Comparison of ENCODE assay signal across 22 cellular contexts in genomic region chr14:93964281-93964680, GRCh38. TPM values are rescaled to one million over a fixed set of nuclear protein-coding genes. Genes with fewer than 3 reads are reported as not detected.
DNase-seq lines count a peak whose midpoint lies in the region; ATAC-seq and TF ChIP-seq lines count a peak whose summit lies in the region.
"Had no signal": no experiment of that assay in that cellular context is flagged by ENCODE, and none has a peak within 500 bp of the region (broad histone marks: within the 10 kb centered on the region; RNA-seq: fewer than 3 reads in every experiment).

No MANE protein-coding gene starts in this region.

- H3K27ac ChIP-seq in esophagus squamous epithelium: peak overlapping the region in 3 of 4 donors; percentile 53 to 84 (median 72)
- H3K27ac ChIP-seq: adrenal gland had no signal

- H3K9me3 ChIP-seq in T-helper 17 cell (ENCODE audit: control insufficient read depth, low read length, poor library complexity, severe bottlenecking) (no peaks in the 10 kb centered on the region), esophagus squamous epithelium (no peaks in the 10 kb centered on the region)
- H3K9me3 ChIP-seq: A549, adrenal gland, mucosa of descending colon had no signal

- intact Hi-C loops in esophagus squamous epithelium (cut with DNase I): no loop called here

- CTCF ChIA-PET in activated CD8-positive, alpha-beta memory T cell treated with anti-CD3 and anti-CD28 coated beads, Interleukin-2, amount 10 ng/mL, durations not matched to agents 7 days and 5 days (lab: Charles Lee): interaction anchor here (2.6 to 17.4 kb wide), 3 partner anchors 9 to 25 kb away, joined by 8 to 309 read pairs (median 261); partner anchors contain the start of gene ASB2

- peaks cover 2% of the 10 kb centered on the region for H3K9me3 Mint-ChIP-seq in activated CD8-positive, alpha-beta memory T cell treated with anti-CD3 and anti-CD28 coated beads, Interleukin-2, amount 10 ng/mL, durations not matched to agents 7 days and 5 days (ENCODE audit: low read depth)
- H3K9me3 Mint-ChIP-seq: CD8-positive, alpha-beta T cell had no signal

- peak overlapping the region; percentile 100 for H3K27ac Mint-ChIP-seq in activated CD8-positive, alpha-beta memory T cell treated with anti-CD3 and anti-CD28 coated beads, Interleukin-2, amount 10 ng/mL, durations not matched to agents 7 days and 5 days
- peak overlapping the region; percentile 96 for H3K27ac Mint-ChIP-seq in T-helper 17 cell

- no peak for TF ChIP-seq CTCF in esophagus squamous epithelium (IDR thresholded peaks at IDR 0.05)

- H3K36me3 Mint-ChIP-seq in activated CD8-positive, alpha-beta memory T cell treated with anti-CD3 and anti-CD28 coated beads, Interleukin-2, amount 10 ng/mL, durations not matched to agents 7 days and 5 days: peaks cover 60% of the 10 kb centered on the region
- H3K36me3 Mint-ChIP-seq in T-helper 17 cell (ENCODE audit: low read depth): no peaks in the 10 kb centered on the region
- H3K36me3 Mint-ChIP-seq: CD8-positive, alpha-beta T cell had no signal

- H3K4me3 Mint-ChIP-seq in activated CD8-positive, alpha-beta memory T cell treated with anti-CD3 and anti-CD28 coated beads, Interleukin-2, amount 10 ng/mL, durations not matched to agents 7 days and 5 days: peak overlapping the region; percentile 14
- no peak overlapping the region for H3K4me3 Mint-ChIP-seq in T-helper 17 cell

- TF ChIP-seq POLR2A in esophagus squamous epithelium (IDR thresholded peaks at IDR 0.05) (no peak), GM18505 (IDR thresholded peaks at IDR 0.05; ENCODE audit: borderline replicate concordance, extremely low read depth, insufficient read depth, insufficient read length) (no peak)

- no peaks in the 10 kb centered on the region for H3K36me3 ChIP-seq in esophagus squamous epithelium
- H3K36me3 ChIP-seq: adrenal gland had no signal

- ATAC-seq in activated CD8-positive, alpha-beta memory T cell treated with anti-CD3 and anti-CD28 coated beads, Interleukin-2, amount 10 ng/mL, durations not matched to agents 7 days and 5 days: no peak
- ATAC-seq in T-helper 17 cell: no peak
- ATAC-seq in GM19324 (IDR thresholded peaks at IDR 0.05; ENCODE audit: low FRiP score, unreplicated experiment): no peak
- ATAC-seq in GM19395 (IDR thresholded peaks at IDR 0.05; ENCODE audit: unreplicated experiment): no peak
- ATAC-seq in GM18505 (IDR thresholded peaks at IDR 0.05; ENCODE audit: unreplicated experiment): no peak
- ATAC-seq: A549; CD8-positive, alpha-beta T cell; mucosa of descending colon had no signal

- H3K4me1 Mint-ChIP-seq in activated CD8-positive, alpha-beta memory T cell treated with anti-CD3 and anti-CD28 coated beads, Interleukin-2, amount 10 ng/mL, durations not matched to agents 7 days and 5 days: peaks cover 93% of the 10 kb centered on the region
- peaks cover 51% of the 10 kb centered on the region for H3K4me1 Mint-ChIP-seq in T-helper 17 cell

- H3K4me3 ChIP-seq in esophagus squamous epithelium: no peak overlapping the region
- H3K4me3 ChIP-seq: A549, adrenal gland, mucosa of descending colon, skin epidermis had no signal

- WGBS in esophagus squamous epithelium, 2 donors: 90 to 93% methylated on average over 8 to 10 of the region's 10 CpGs

- H3K4me1 ChIP-seq in esophagus squamous epithelium: peaks cover 10 to 78% (median 31%) of the 10 kb centered on the region in 3 donors

- no peaks in the 10 kb centered on the region for H3K27me3 ChIP-seq in esophagus squamous epithelium
- H3K27me3 ChIP-seq: adrenal gland had no signal

- H3K27me3 Mint-ChIP-seq in activated CD8-positive, alpha-beta memory T cell treated with anti-CD3 and anti-CD28 coated beads, Interleukin-2, amount 10 ng/mL, durations not matched to agents 7 days and 5 days: no peaks in the 10 kb centered on the region
- no peaks in the 10 kb centered on the region for H3K27me3 Mint-ChIP-seq in T-helper 17 cell

- no peak for DNase-seq in activated CD8-positive, alpha-beta memory T cell treated with anti-CD3 and anti-CD28 coated beads, Interleukin-2, amount 10 ng/mL, durations not matched to agents 7 days and 5 days
- DNase-seq in activated CD8-positive, alpha-beta memory T cell treated with anti-CD3 and anti-CD28 coated beads for 24 hours: no peak
- DNase-seq in T-helper 17 cell (no peak), esophagus squamous epithelium (lab: John Stamatoyannopoulos, UW) (no peak)
- DNase-seq in stimulated activated CD8-positive, alpha-beta memory T cell treated with anti-CD3 and anti-CD28 coated beads, Interleukin-4, amount 100 ng/mL, for 48 hours: peak; percentile 27
- DNase-seq: activated CD4-positive, CD25-positive, alpha-beta regulatory T cell; adrenal gland; CD8-positive, alpha-beta T cell; central memory CD4-positive, alpha-beta T cell; effector CD4-positive, alpha-beta T cell; hypothalamus; mucosa of descending colon; NCI-H2081; NCI-H774; SHP77 had no signal

RNA-seq across cellular contexts. Expression of gene ASB2, which starts 12.1 kb away (rescaled TPM):
- total RNA-seq in activated CD8-positive, alpha-beta memory T cell treated with anti-CD3 and anti-CD28 coated beads, Interleukin-2, amount 10 ng/mL, durations not matched to agents 7 days and 5 days: 100 to 1,000 TPM; 116 to 177 TPM
- 1 to 10 TPM; 2.3 to 6.5 TPM for total RNA-seq in T-helper 17 cell
- 1 to 10 TPM in 3 of 4 donors, under 1 TPM in 1; 0.83 to 8.8 (median 3.7) TPM for total RNA-seq in esophagus squamous epithelium

RNA-seq across cellular contexts. Expression of gene CCDC197, which starts 32.8 kb away (rescaled TPM):
- under 1 TPM in 1 of 2 experiments, not detected in 1; 0.14 TPM for total RNA-seq in activated CD8-positive, alpha-beta memory T cell treated with anti-CD3 and anti-CD28 coated beads, Interleukin-2, amount 10 ng/mL, durations not matched to agents 7 days and 5 days
- not detected for total RNA-seq in T-helper 17 cell
- total RNA-seq in esophagus squamous epithelium: not detected
- total RNA-seq: adrenal gland; CD8-positive, alpha-beta T cell; mucosa of descending colon; osteocyte; T-helper 2 cell treated with Interferon-gamma antibody and Interleukin-4, amounts not matched to agents 100 ng/mL and 5 ng/mL, for 36 hours had no signal

RNA-seq across cellular contexts. Expression of gene FAM181A, which starts 37.1 kb away (rescaled TPM):
- not detected for total RNA-seq in activated CD8-positive, alpha-beta memory T cell treated with anti-CD3 and anti-CD28 coated beads, Interleukin-2, amount 10 ng/mL, durations not matched to agents 7 days and 5 days
- total RNA-seq in T-helper 17 cell (not detected), esophagus squamous epithelium (not detected)
- total RNA-seq: adrenal gland; CD8-positive, alpha-beta T cell; mucosa of descending colon; osteocyte; T-helper 2 cell treated with Interferon-gamma antibody and Interleukin-4, amounts not matched to agents 100 ng/mL and 5 ng/mL, for 36 hours had no signal

Comparison
In these comparisons a context has a peak if more than half of its experiments do, and no peak if none do; other contexts are left out.
1. RNA of gene ASB2, which starts 12.1 kb away (total RNA-seq): 116 to 177 TPM in activated CD8-positive, alpha-beta memory T cell treated with anti-CD3 and anti-CD28 coated beads, Interleukin-2, amount 10 ng/mL, durations not matched to agents 7 days and 5 days; 2.3 to 6.5 TPM in T-helper 17 cell and 0.83 to 8.8 TPM in esophagus squamous epithelium; every median in the first group is over 10 times any median in the second.